ENCODE assay signal across 8 cellular contexts in the genomic region with DNA sequence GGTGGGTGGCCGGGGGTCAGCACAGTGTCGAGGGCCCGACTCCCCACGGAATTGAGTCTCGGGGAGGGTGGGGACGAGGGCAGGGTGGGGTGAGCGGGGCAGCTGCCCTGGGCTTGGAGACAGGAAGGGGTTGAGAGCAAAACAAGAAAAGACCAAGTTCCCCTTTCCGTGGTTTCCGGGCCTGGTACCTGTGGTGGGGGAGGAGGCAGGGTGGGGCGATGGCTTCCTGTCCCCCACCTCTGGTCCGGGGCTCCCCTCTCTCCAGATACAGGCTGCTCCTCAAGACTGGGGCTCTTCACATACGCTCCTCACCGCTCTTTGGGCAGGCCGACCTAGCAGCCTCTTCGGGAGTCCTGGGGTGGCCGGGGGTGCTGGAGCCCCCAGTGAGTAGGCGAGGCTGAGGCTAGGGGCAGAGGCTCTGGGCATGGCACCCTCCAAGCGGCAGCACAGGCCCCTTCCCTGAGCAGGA. TPM values are rescaled to one million over a fixed set of nuclear protein-coding genes. Genes with fewer than 3 reads are reported as not detected.
DNase-seq lines count a peak whose midpoint lies in the region; ATAC-seq and TF ChIP-seq lines count a peak whose summit lies in the region.

No MANE protein-coding gene starts in this region.

- POLR2A ChIA-PET in activated B cell treated with CpG ODN at 0.5 μM for 24 hours (lab: Charles Lee) = interaction anchor here (0.6 to 7.4 kb wide), 44 partner anchors 10 to 1274 kb away, joined by 3 to 335 read pairs (median 5); a partner anchor contains a TSS

- ATAC-seq in GM19023 (IDR thresholded peaks at IDR 0.05; ENCODE audit: unreplicated experiment) = peak; percentile 40
- peak; percentile 39 for ATAC-seq in HG03196 (IDR thresholded peaks at IDR 0.05; ENCODE audit: unreplicated experiment)
- ATAC-seq in activated B cell treated with CpG ODN at 0.5 μM for 24 hours (ENCODE audit: low read depth) = peak; percentile 60
- ATAC-seq in central memory CD8-positive, alpha-beta T cell (replicated peaks; ENCODE audit: extremely low read depth, poor library complexity, severe bottlenecking) = peak; percentile 50
- ATAC-seq in stimulated activated memory B cell treated with anti-CD40 and anti-IgM and Interleukin-4, amounts not matched to agents 10 μg/mL and 1 μg/mL and 100 μg/mL, for 72 hours = peak; percentile 76

- in situ Hi-C loops in ACHN (cut with HindIII; ENCODE audit: low pct_ligation_motif_present, low pct_unique_long_range_greater_than_20kb, low sequenced_read_pairs) = no loop called here

- CTCF ChIA-PET in activated B cell treated with CpG ODN at 0.5 μM for 24 hours (lab: Charles Lee) = interaction anchor here (1.0 to 4.4 kb wide), 3 partner anchors 41 to 92 kb away, joined by 3 to 33 read pairs (median 6); a partner anchor contains a TSS

- H3K9me3 Mint-ChIP-seq in activated B cell treated with CpG ODN at 0.5 μM for 24 hours = no peaks in the 10 kb centered on the region
- no peaks in the 10 kb centered on the region for H3K9me3 Mint-ChIP-seq in central memory CD8-positive, alpha-beta T cell
- H3K9me3 Mint-ChIP-seq in stimulated activated memory B cell treated with anti-CD40 and anti-IgM and Interleukin-4, amounts not matched to agents 10 μg/mL and 1 μg/mL and 100 μg/mL, for 72 hours = no peaks in the 10 kb centered on the region

- peaks cover 41% of the 10 kb centered on the region for H3K4me1 Mint-ChIP-seq in activated B cell treated with CpG ODN at 0.5 μM for 24 hours
- peaks cover 45% of the 10 kb centered on the region for H3K4me1 Mint-ChIP-seq in central memory CD8-positive, alpha-beta T cell
- peaks cover 45% of the 10 kb centered on the region for H3K4me1 Mint-ChIP-seq in stimulated activated memory B cell treated with anti-CD40 and anti-IgM and Interleukin-4, amounts not matched to agents 10 μg/mL and 1 μg/mL and 100 μg/mL, for 72 hours

- peaks cover 18% of the 10 kb centered on the region for H3K4me1 ChIP-seq in mucosa of stomach (ENCODE audit: control insufficient read depth, insufficient read depth, low read length)

- intact Hi-C loops in activated B cell treated with CpG ODN at 0.5 μM for 24 hours (cut with micrococcal nuclease) = loop anchor here (1.0 kb wide), 2 partner anchors 61 to 92 kb away; a partner anchor contains a TSS

- H3K9me3 ChIP-seq in mucosa of stomach (ENCODE audit: control insufficient read depth, low read length) = no peaks in the 10 kb centered on the region

- TF ChIP-seq CTCF in activated B cell treated with CpG ODN at 0.5 μM for 24 hours (IDR thresholded peaks at IDR 0.05) = no peak

- H3K36me3 Mint-ChIP-seq in activated B cell treated with CpG ODN at 0.5 μM for 24 hours (ENCODE audit: low read depth) = peaks cover 38% of the 10 kb centered on the region
- H3K36me3 Mint-ChIP-seq in central memory CD8-positive, alpha-beta T cell (ENCODE audit: insufficient read depth) = peaks cover 51% of the 10 kb centered on the region
- peaks cover 44% of the 10 kb centered on the region for H3K36me3 Mint-ChIP-seq in stimulated activated memory B cell treated with anti-CD40 and anti-IgM and Interleukin-4, amounts not matched to agents 10 μg/mL and 1 μg/mL and 100 μg/mL, for 72 hours

- DNase-seq in activated B cell treated with CpG ODN at 0.5 μM for 24 hours (peak; percentile 70), NCI-H2081 (lab: John Stamatoyannopoulos, UW) (no peak), ACHN (no peak)
- DNase-seq in central memory CD8-positive, alpha-beta T cell (ENCODE audit: low spot score in 2 of 2) = peak; percentile 68 to 84

- H3K27me3 ChIP-seq in mucosa of stomach (ENCODE audit: control insufficient read depth, insufficient read depth, low read length) = peaks cover 8% of the 10 kb centered on the region

- H3K4me3 ChIP-seq in mucosa of stomach (ENCODE audit: low read length) = no peak overlapping the region

- peak overlapping the region; percentile 53 for H3K9ac ChIP-seq in mucosa of stomach (ENCODE audit: low read length)

- no peaks in the 10 kb centered on the region for H3K27me3 Mint-ChIP-seq in activated B cell treated with CpG ODN at 0.5 μM for 24 hours
- no peaks in the 10 kb centered on the region for H3K27me3 Mint-ChIP-seq in central memory CD8-positive, alpha-beta T cell
- no peaks in the 10 kb centered on the region for H3K27me3 Mint-ChIP-seq in stimulated activated memory B cell treated with anti-CD40 and anti-IgM and Interleukin-4, amounts not matched to agents 10 μg/mL and 1 μg/mL and 100 μg/mL, for 72 hours

- peak overlapping the region; percentile 97 for H3K27ac Mint-ChIP-seq in activated B cell treated with CpG ODN at 0.5 μM for 24 hours
- H3K27ac Mint-ChIP-seq in central memory CD8-positive, alpha-beta T cell (ENCODE audit: low read depth) = peak overlapping the region; percentile 94
- H3K27ac Mint-ChIP-seq in stimulated activated memory B cell treated with anti-CD40 and anti-IgM and Interleukin-4, amounts not matched to agents 10 μg/mL and 1 μg/mL and 100 μg/mL, for 72 hours = peak overlapping the region; percentile 98

- H3K4me3 Mint-ChIP-seq in activated B cell treated with CpG ODN at 0.5 μM for 24 hours = peak overlapping the region; percentile 98
- H3K4me3 Mint-ChIP-seq in central memory CD8-positive, alpha-beta T cell = peak overlapping the region; percentile 100
- H3K4me3 Mint-ChIP-seq in stimulated activated memory B cell treated with anti-CD40 and anti-IgM and Interleukin-4, amounts not matched to agents 10 μg/mL and 1 μg/mL and 100 μg/mL, for 72 hours = peak overlapping the region; percentile 94

- H3K36me3 ChIP-seq in mucosa of stomach (ENCODE audit: control insufficient read depth, insufficient read depth, low read length) = no peaks in the 10 kb centered on the region

RNA-seq across cellular contexts. Expression of a gene that starts 0.6 kb away (rescaled TPM):
- 1,030 and 1,060 TPM in 2 replicates for total RNA-seq in activated B cell treated with CpG ODN at 0.5 μM for 24 hours

RNA-seq across cellular contexts. Expression of a gene that starts 9.5 kb away (rescaled TPM):
- 145 and 174 TPM in 2 replicates for total RNA-seq in activated B cell treated with CpG ODN at 0.5 μM for 24 hours

RNA-seq across cellular contexts. Expression of a gene that starts 9.7 kb away (rescaled TPM):
- 54.2 and 77.0 TPM in 2 replicates for total RNA-seq in activated B cell treated with CpG ODN at 0.5 μM for 24 hours

RNA-seq across cellular contexts. Expression of a gene that starts 15.1 kb away (rescaled TPM):
- total RNA-seq in activated B cell treated with CpG ODN at 0.5 μM for 24 hours = 15.7 and 23.3 TPM in 2 replicates

Comparison
In these comparisons a context has a peak if more than half of its experiments do, and no peak if none do; other contexts are left out.
1. DNase-seq: peak in activated B cell treated with CpG ODN at 0.5 μM for 24 hours (single experiment) and central memory CD8-positive, alpha-beta T cell (2 of 2); none in NCI-H2081 (0 of 2) and ACHN (single experiment).
2. Peak in every context shown above with its lines, with median percentiles within 50 percentile points of each other: ATAC-seq, H3K27ac Mint-ChIP-seq and H3K4me3 Mint-ChIP-seq.